ENCODE assay signal across 13 cellular contexts in the genomic region with DNA sequence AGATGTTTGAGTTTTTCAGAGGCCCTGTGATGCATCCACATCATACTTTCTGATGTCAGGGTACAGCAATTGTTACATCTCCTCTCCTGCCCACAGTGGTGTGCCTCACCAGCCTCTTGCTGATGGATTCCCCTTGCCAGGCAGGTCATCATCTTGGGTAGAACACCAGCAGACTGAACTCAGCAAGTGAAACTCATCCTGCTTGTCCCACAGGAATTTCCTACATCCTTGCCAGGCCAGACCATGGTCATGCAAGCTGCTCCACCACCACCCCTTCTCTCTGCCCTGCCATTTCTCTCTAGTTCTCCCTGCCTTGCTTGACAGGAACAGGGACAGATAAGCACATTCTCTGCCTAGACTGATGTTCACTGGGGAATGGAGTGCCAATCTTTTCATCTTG.
"Had no signal": no experiment of that assay in that cellular context is flagged by ENCODE, and none has a peak within 500 bp of the region (broad histone marks: within the 10 kb centered on the region; RNA-seq: fewer than 3 reads in every experiment).

No MANE protein-coding gene starts in this region.

- DNase-seq: activated CD4-positive, alpha-beta T cell treated with anti-CD3 and anti-CD28 coated beads, Interleukin-2, amount 10 ng/mL, durations not matched to agents 7 days and 5 days; activated CD4-positive, CD25-positive, alpha-beta regulatory T cell; activated naive CD4-positive, alpha-beta T cell treated with Interleukin-2 at 50 U/mL for 16 hours; foreskin keratinocyte; nephron progenitor cell; right cardiac atrium; small intestine; stimulated activated CD4-positive, alpha-beta T cell treated with anti-CD3 and anti-CD28 coated beads, Interleukin-4, amount 100 ng/mL, for 24 hours; stimulated activated naive CD4-positive, alpha-beta T cell; uterus had no signal

- H3K4me1 ChIP-seq: ascending aorta, foreskin keratinocyte, prostate gland, tibial nerve, uterus had no signal

- H3K9me3 ChIP-seq: ascending aorta, prostate gland, uterus had no signal

- H3K4me3 ChIP-seq: ascending aorta, prostate gland, tibial nerve, uterus had no signal

- H3K27me3 ChIP-seq: ascending aorta, foreskin keratinocyte, tibial nerve, uterus had no signal

- H3K36me3 ChIP-seq: prostate gland, uterus had no signal

- H3K27ac ChIP-seq: ascending aorta, foreskin keratinocyte, prostate gland, tibial nerve, uterus had no signal

- ATAC-seq: foreskin keratinocyte, right cardiac atrium had no signal
